23 cellular contexts compared by ENCODE assay signal in genomic region chr13:38384171-38384570, GRCh38.
"Had no signal": no experiment of that assay in that cellular context is flagged by ENCODE, and none has a peak within 500 bp of the region (broad histone marks: within the 10 kb centered on the region; RNA-seq: fewer than 3 reads in every experiment).

No MANE protein-coding gene starts in this region.

- H3K9ac ChIP-seq: SK-N-SH had no signal

- H3K4me2 ChIP-seq: SK-N-SH had no signal

- H3K36me3 ChIP-seq: brain microvascular endothelial cell, MG63 had no signal

- DNase-seq: activated CD4-positive, alpha-beta memory T cell treated with anti-CD3 and anti-CD28 coated beads for 36 hours; activated CD4-positive, alpha-beta T cell treated with anti-CD3 and anti-CD28 coated beads, Interleukin-2, amount 10 ng/mL, durations not matched to agents 7 days and 5 days; activated CD4-positive, CD25-positive, alpha-beta regulatory T cell; activated CD8-positive, alpha-beta memory T cell treated with anti-CD3 and anti-CD28 coated beads for 24 hours; activated effector memory CD4-positive, alpha-beta T cell treated with anti-CD3 and anti-CD28 coated beads, Interleukin-2, amount 50 U/mL, for 16 hours; activated naive CD4-positive, alpha-beta T cell treated with Interleukin-2 at 50 U/mL for 16 hours; activated T-cell treated with anti-CD3 and anti-CD28 coated beads, Interleukin-2, amount 50 U/mL, for 4 hours; brain microvascular endothelial cell; cerebellar nuclear complex; MG63; MV-4-11; NCI-H1092 treated with DMSO at 0.1 percent for 48 hours; NCI-H1417 treated with DMSO at 0.1 percent for 48 hours; NCI-H1694; NCI-H2029; NCI-H2107; NCI-H2171 treated with DMSO at 0.1 percent for 48 hours; NCI-H226; NCI-H82; SIG-M5; SK-N-SH; T-helper 1 cell had no signal

- ATAC-seq: activated T-cell treated with anti-CD3 and anti-CD28 coated beads, Interleukin-2, amount 50 U/mL, for 4 hours had no signal

- H3K27me3 ChIP-seq: brain microvascular endothelial cell, MG63 had no signal

- H3K4me3 ChIP-seq: MG63 had no signal

- H3K9me2 ChIP-seq: SK-N-SH had no signal

- H3K9me3 ChIP-seq: MG63, SK-N-SH had no signal

- H3K27ac ChIP-seq: brain microvascular endothelial cell, VCaP had no signal
